In the genomic region with DNA sequence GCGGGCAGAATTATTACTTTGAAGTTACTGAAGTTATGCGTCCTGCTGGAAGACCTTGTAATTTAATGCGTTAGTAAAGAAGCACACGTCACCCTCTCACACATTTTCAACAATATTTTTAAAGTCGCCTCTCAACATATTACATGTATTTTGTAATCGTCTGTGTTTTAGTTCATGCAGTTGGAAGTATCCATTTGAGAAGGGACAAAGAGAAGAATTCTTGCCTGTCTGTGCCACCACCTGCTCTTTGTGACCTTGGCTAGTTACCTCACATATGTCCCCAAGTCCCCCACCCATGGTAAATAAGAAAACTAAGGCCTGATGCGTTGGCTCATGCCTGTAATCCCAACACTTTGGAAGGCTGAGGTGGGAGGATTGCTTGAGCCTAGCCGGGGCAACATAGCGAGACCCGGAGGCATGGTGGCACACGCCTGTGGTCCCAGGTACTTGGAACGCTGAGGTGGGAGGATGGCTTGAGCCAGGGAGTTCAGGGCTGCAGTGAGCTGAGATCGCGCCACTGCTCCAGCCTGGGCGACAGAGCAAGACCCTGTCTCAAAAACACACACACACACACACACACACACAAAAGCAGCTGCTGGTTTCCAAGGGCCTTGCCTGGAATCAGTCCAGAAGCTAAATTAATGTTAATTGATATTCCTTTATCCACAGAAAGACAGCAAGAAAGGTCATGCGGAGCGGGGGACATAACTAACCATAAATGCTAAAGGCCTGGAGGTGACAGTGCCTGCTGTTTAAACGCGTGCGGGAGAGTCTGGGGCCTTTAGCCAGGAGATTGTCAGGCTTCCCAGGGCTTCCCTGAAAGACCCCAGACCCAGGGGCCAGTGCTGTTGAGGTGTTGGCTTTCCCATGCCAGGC, we compare ENCODE assay signal across 8 cellular contexts. TPM values are rescaled to one million over a fixed set of nuclear protein-coding genes. Genes with fewer than 3 reads are reported as not detected.
A peak's percentile ranks its signal among the peaks of the same experiment; 100 is the strongest.
DNase-seq lines count a peak whose midpoint lies in the region; ATAC-seq and TF ChIP-seq lines count a peak whose summit lies in the region.

No MANE protein-coding gene starts in this region.

- BruUV-seq in Panc1 (replicated peaks; lab: Mats Ljungman, UMichigan) = TSS peak; percentile 89

- 13 to 41% methylated on average over 11 to 17 of the region's 20 CpGs for WGBS in esophagus squamous epithelium, 2 donors
- 22 to 51% (median 26%) methylated on average over 19 to 20 of the region's 20 CpGs for WGBS in psoas muscle, 3 donors

- H3K27ac ChIP-seq in Panc1 (ENCODE audit: low read length) (peak overlapping the region; percentile 100), esophagus squamous epithelium (peak overlapping the region; percentile 98 to 99 (median 99)), psoas muscle (peak overlapping the region; percentile 97)

- in situ Hi-C loops in Panc1 (cut with HindIII; ENCODE audit: low pct_unique_long_range_greater_than_20kb, low sequenced_read_pairs) = no loop called here

- TF ChIP-seq CTCF in Panc1 (IDR thresholded peaks at IDR 0.05) = no peak
- no peak for TF ChIP-seq CTCF in esophagus squamous epithelium (IDR thresholded peaks at IDR 0.05)
- no peak for TF ChIP-seq CTCF in psoas muscle (IDR thresholded peaks at IDR 0.05)

- H3K4me1 ChIP-seq in Panc1 (ENCODE audit: control insufficient read depth, insufficient read depth, low read length) (peaks cover 18% of the 10 kb centered on the region), esophagus squamous epithelium (peaks cover 22 to 40% (median 29%) of the 10 kb centered on the region in 3 donors), psoas muscle (peaks cover 24% of the 10 kb centered on the region)

- DNase-seq in NCI-H82 (lab: John Stamatoyannopoulos, UW) (peak; percentile 41), NCI-H82 treated with DMSO at 0.1 percent for 48 hours (lab: John Stamatoyannopoulos, UW; ENCODE audit: unreplicated experiment) (no peak), Panc1 (ENCODE audit: low read depth, low spot score) (no peak), esophagus squamous epithelium (lab: John Stamatoyannopoulos, UW) (no peak), psoas muscle (peak in 1 of 2 donors; percentile 48)

- POLR2A ChIA-PET in Panc1 (lab: Charles Lee) = no interaction called here

- intact Hi-C loops in Panc1 (cut with micrococcal nuclease; ENCODE audit: unreplicated experiment) (no loop called here), esophagus squamous epithelium (cut with DNase I) (no loop called here), psoas muscle (cut with DNase I) (loop anchor here in 1 of 2 donors (5.0 kb wide), 1 partner anchor 39 kb away; no protein-coding TSS in a partner anchor)

- H3K4me3 ChIP-seq in Panc1 (ENCODE audit: low read depth in 2 of 2, low read length in 2 of 2) (peak overlapping the region; percentile 90 to 98), esophagus squamous epithelium (peak overlapping the region; percentile 76 to 95 (median 82)), psoas muscle (peak overlapping the region; percentile 80)

- CTCF ChIA-PET in Panc1 (lab: Charles Lee) = interaction anchor here (0.6 kb wide), 1 partner anchor 27 kb away, joined by 3 read pairs; no protein-coding TSS in a partner anchor

- no peak for ATAC-seq in Panc1
- no peak for ATAC-seq in psoas muscle
- no peak for ATAC-seq in GM18505 (IDR thresholded peaks at IDR 0.05; ENCODE audit: unreplicated experiment)
- no peak for ATAC-seq in GM21737 (IDR thresholded peaks at IDR 0.05; ENCODE audit: unreplicated experiment)
- ATAC-seq in HG02798 (IDR thresholded peaks at IDR 0.05; ENCODE audit: poor library complexity, unreplicated experiment) = no peak

- TF ChIP-seq POLR2A in esophagus squamous epithelium (IDR thresholded peaks at IDR 0.05) = no peak
- no peak for TF ChIP-seq POLR2A in GM18505 (IDR thresholded peaks at IDR 0.05; ENCODE audit: borderline replicate concordance, extremely low read depth, insufficient read depth, insufficient read length)

- no peaks in the 10 kb centered on the region for H3K9me3 ChIP-seq in Panc1 (ENCODE audit: control insufficient read depth, insufficient read depth, low read depth, low read length)
- H3K9me3 ChIP-seq in esophagus squamous epithelium = no peaks in the 10 kb centered on the region
- H3K9me3 ChIP-seq in psoas muscle = no peaks in the 10 kb centered on the region

- H3K36me3 ChIP-seq in Panc1 (ENCODE audit: control insufficient read depth, insufficient read depth, low read length) (no peaks in the 10 kb centered on the region; the same call in 1 of the 2 replicates), esophagus squamous epithelium (no peaks in the 10 kb centered on the region), psoas muscle (ENCODE audit: insufficient read depth in 1 of 2, low read depth in 1 of 2) (no peaks in the 10 kb centered on the region)

- H3K27me3 ChIP-seq in Panc1 (ENCODE audit: control insufficient read depth, insufficient read depth, low read length) (no peaks in the 10 kb centered on the region), esophagus squamous epithelium (no peaks in the 10 kb centered on the region), psoas muscle (ENCODE audit: insufficient read depth in 3 of 3, low read length in 2 of 3) (no peaks in the 10 kb centered on the region)

RNA-seq across cellular contexts. Expression of a gene that starts 0.8 kb away (rescaled TPM):
- total RNA-seq in Panc1 (2021; ENCODE audit: unreplicated experiment) (15.7 TPM), esophagus squamous epithelium (1 to 10 TPM; 2.5 to 4.1 (median 3.8) TPM), psoas muscle (1 to 10 TPM; 3.2 to 7.8 (median 6.8) TPM)
- 19.7 TPM for polyA plus RNA-seq in Panc1 (2012; ENCODE audit: insufficient read length)
- 1 to 10 TPM; 2.2 to 6.7 (median 5.2) TPM for polyA plus RNA-seq in psoas muscle

RNA-seq across cellular contexts. Expression of a gene that starts 1.7 kb away (rescaled TPM):
- total RNA-seq in Panc1 (2021; ENCODE audit: unreplicated experiment) = 113 TPM
- 77.9 TPM for polyA plus RNA-seq in Panc1 (2012; ENCODE audit: insufficient read length)
- total RNA-seq in esophagus squamous epithelium = 10 to 100 TPM; 22.2 to 54.0 (median 37.0) TPM
- 10 to 100 TPM; 29.8 to 50.1 (median 40.0) TPM for total RNA-seq in psoas muscle
- polyA plus RNA-seq in psoas muscle = 10 to 100 TPM; 15.1 to 46.5 (median 25.8) TPM

RNA-seq across cellular contexts. Expression of a gene that starts 28.9 kb away (rescaled TPM):
- total RNA-seq in Panc1 (2021; ENCODE audit: unreplicated experiment) = 0.62 TPM
- 0.62 TPM for polyA plus RNA-seq in Panc1 (2012; ENCODE audit: insufficient read length)
- 1 to 10 TPM in 2 of 4 donors, under 1 TPM in 1, not detected in 1; 0.45 to 7.6 (median 3.1) TPM for total RNA-seq in esophagus squamous epithelium
- 1 to 10 TPM; 2.9 to 4.4 (median 3.6) TPM for total RNA-seq in psoas muscle
- 1 to 10 TPM in 2 of 3 donors, under 1 TPM in 1; 0.97 to 1.9 (median 1.4) TPM for polyA plus RNA-seq in psoas muscle

RNA-seq across cellular contexts. Expression of a gene that starts 38.5 kb away (rescaled TPM):
- total RNA-seq in Panc1 (2021; ENCODE audit: unreplicated experiment) (246 TPM), esophagus squamous epithelium (10 to 100 TPM; 42.5 to 92.5 (median 87.6) TPM), psoas muscle (100 to 1,000 TPM; 105 to 166 (median 115) TPM)
- polyA plus RNA-seq in Panc1 (2012; ENCODE audit: insufficient read length) = 347 TPM
- 100 to 1,000 TPM; 168 to 203 (median 193) TPM for polyA plus RNA-seq in psoas muscle

RNA-seq across cellular contexts. Expression of a gene that starts 46.3 kb away (rescaled TPM):
- total RNA-seq in Panc1 (2021; ENCODE audit: unreplicated experiment) (432 TPM), esophagus squamous epithelium (100 to 1,000 TPM in 2 of 4 donors, 10 to 100 TPM in 2; 73.5 to 117 (median 96.8) TPM), psoas muscle (100 to 1,000 TPM in 2 of 4 donors, 10 to 100 TPM in 2; 56.1 to 158 (median 101) TPM)
- 588 TPM for polyA plus RNA-seq in Panc1 (2012; ENCODE audit: insufficient read length)
- 100 to 1,000 TPM; 127 to 368 (median 202) TPM for polyA plus RNA-seq in psoas muscle
